ENCODE assay signal across 23 cellular contexts in genomic region chr5:35877655-35878054, GRCh38. TPM values are rescaled to one million over a fixed set of nuclear protein-coding genes. Genes with fewer than 3 reads are reported as not detected.
DNase-seq lines count a peak whose midpoint lies in the region; ATAC-seq and TF ChIP-seq lines count a peak whose summit lies in the region.
"Had no signal": no experiment of that assay in that cellular context is flagged by ENCODE, and none has a peak within 500 bp of the region (broad histone marks: within the 10 kb centered on the region; RNA-seq: fewer than 3 reads in every experiment).

No MANE protein-coding gene starts in this region.

- H3K9me3 Mint-ChIP-seq in activated CD4-positive, alpha-beta T cell treated with anti-CD3 and anti-CD28 coated beads, Interleukin-2, amount 10 ng/mL, durations not matched to agents 24 days and 14 days: peaks cover 7% of the 10 kb centered on the region
- H3K9me3 Mint-ChIP-seq in activated T-helper 2 cell treated with anti-CD3 and anti-CD28 coated beads, Interferon-gamma antibody, Interleukin-2, Interleukin-4, amounts not matched to agents 10 μg/mL and 5 μg/mL and 100 μg/mL, durations not matched to agents 14 hours and 24 hours and 36 hours: no peaks in the 10 kb centered on the region
- H3K9me3 Mint-ChIP-seq in naive thymus-derived CD4-positive, alpha-beta T cell: peaks cover 0 to 6% (median 1%) of the 10 kb centered on the region in 11 donors
- H3K9me3 Mint-ChIP-seq: neural progenitor cell had no signal

- no peaks in the 10 kb centered on the region for H4K20me1 ChIP-seq in KMS-11 (ENCODE audit: insufficient read depth)

- CTCF ChIA-PET in naive thymus-derived CD4-positive, alpha-beta T cell (lab: Charles Lee): no interaction called here

- POLR2A ChIA-PET in naive thymus-derived CD4-positive, alpha-beta T cell (lab: Charles Lee): interaction anchor here (1.0 kb wide), 1 partner anchor 15 kb away, joined by 10 read pairs; no protein-coding TSS in a partner anchor

- TF ChIP-seq CTCF in KMS-11 (conservative IDR thresholded peaks at IDR 0.05; ENCODE audit: low read depth, low read length) (no peak), body of pancreas (IDR thresholded peaks at IDR 0.05) (no peak)

- H3K27me3 ChIP-seq in KMS-11 (ENCODE audit: insufficient read depth, low read depth) (no peaks in the 10 kb centered on the region), body of pancreas (no peaks in the 10 kb centered on the region)
- H3K27me3 ChIP-seq in naive thymus-derived CD4-positive, alpha-beta T cell (ENCODE audit: control insufficient read depth in 2 of 2, insufficient read depth in 2 of 2, low read length in 2 of 2): no peaks in the 10 kb centered on the region
- H3K27me3 ChIP-seq: neural progenitor cell, uterus had no signal

- no peaks in the 10 kb centered on the region for H3K36me3 ChIP-seq in KMS-11 (ENCODE audit: insufficient read depth)
- H3K36me3 ChIP-seq in naive thymus-derived CD4-positive, alpha-beta T cell (ENCODE audit: control insufficient read depth in 2 of 3, insufficient read depth in 3 of 3, low read length in 3 of 3): peaks cover 46 to 57% (median 49%) of the 10 kb centered on the region in 3 experiments
- H3K36me3 ChIP-seq in body of pancreas (replicated peaks in 1 of 2; ENCODE audit: insufficient read depth in 1 of 2, low read depth in 2 of 2): no peaks in the 10 kb centered on the region
- H3K36me3 ChIP-seq: neural progenitor cell, uterus had no signal

- TF ChIP-seq POLR2A in body of pancreas (IDR thresholded peaks at IDR 0.05): no peak

- H3K27ac ChIP-seq in KMS-11: no peak overlapping the region
- H3K27ac ChIP-seq in naive thymus-derived CD4-positive, alpha-beta T cell (ENCODE audit: low read depth, low read length): no peak overlapping the region
- H3K27ac ChIP-seq in body of pancreas: no peak overlapping the region
- H3K27ac ChIP-seq: A549, neural progenitor cell, uterus, VCaP had no signal

- no peak overlapping the region for H3K4me3 Mint-ChIP-seq in activated CD4-positive, alpha-beta T cell treated with anti-CD3 and anti-CD28 coated beads, Interleukin-2, amount 10 ng/mL, durations not matched to agents 24 days and 14 days
- no peak overlapping the region for H3K4me3 Mint-ChIP-seq in activated T-helper 2 cell treated with anti-CD3 and anti-CD28 coated beads, Interferon-gamma antibody, Interleukin-2, Interleukin-4, amounts not matched to agents 10 μg/mL and 5 μg/mL and 100 μg/mL, durations not matched to agents 14 hours and 24 hours and 36 hours (ENCODE audit: low read depth)
- peak overlapping the region; percentile 28 to 73 (median 42) for H3K4me3 Mint-ChIP-seq in naive thymus-derived CD4-positive, alpha-beta T cell
- H3K4me3 Mint-ChIP-seq: neural progenitor cell had no signal

- no peak overlapping the region for H3K9ac ChIP-seq in KMS-11
- H3K9ac ChIP-seq: neural progenitor cell had no signal

- H3K36me3 Mint-ChIP-seq in activated CD4-positive, alpha-beta T cell treated with anti-CD3 and anti-CD28 coated beads, Interleukin-2, amount 10 ng/mL, durations not matched to agents 24 days and 14 days (ENCODE audit: low read depth): peaks cover 89% of the 10 kb centered on the region
- peaks cover 92% of the 10 kb centered on the region for H3K36me3 Mint-ChIP-seq in activated T-helper 2 cell treated with anti-CD3 and anti-CD28 coated beads, Interferon-gamma antibody, Interleukin-2, Interleukin-4, amounts not matched to agents 10 μg/mL and 5 μg/mL and 100 μg/mL, durations not matched to agents 14 hours and 24 hours and 36 hours (ENCODE audit: low read depth)
- H3K36me3 Mint-ChIP-seq in naive thymus-derived CD4-positive, alpha-beta T cell: peaks cover 43 to 87% (median 71%) of the 10 kb centered on the region in 5 donors
- H3K36me3 Mint-ChIP-seq: neural progenitor cell had no signal

- no peak overlapping the region for H2AFZ ChIP-seq in KMS-11 (ENCODE audit: low read depth)
- H2AFZ ChIP-seq: neural progenitor cell had no signal

- H3K4me3 ChIP-seq in KMS-11 (IDR thresholded peaks at IDR 0.05; ENCODE audit: insufficient read depth, low read depth, low read length) (no peak overlapping the region), body of pancreas (no peak overlapping the region)
- no peak overlapping the region for H3K4me3 ChIP-seq in naive thymus-derived CD4-positive, alpha-beta T cell (ENCODE audit: low read length)
- H3K4me3 ChIP-seq: A549, neural progenitor cell, uterus had no signal

- no peaks in the 10 kb centered on the region for H3K9me3 ChIP-seq in naive thymus-derived CD4-positive, alpha-beta T cell (ENCODE audit: control insufficient read depth in 2 of 3, low read length in 3 of 3)
- no peaks in the 10 kb centered on the region for H3K9me3 ChIP-seq in body of pancreas
- H3K9me3 ChIP-seq: A549, Caco-2, uterus had no signal

- peaks cover 48% of the 10 kb centered on the region for H3K4me1 ChIP-seq in KMS-11 (ENCODE audit: low read depth, poor library complexity, severe bottlenecking)
- peaks cover 29 to 62% of the 10 kb centered on the region in 2 donors for H3K4me1 ChIP-seq in naive thymus-derived CD4-positive, alpha-beta T cell (ENCODE audit: control insufficient read depth in 2 of 2, insufficient read depth in 2 of 2, low read length in 2 of 2)
- H3K4me1 ChIP-seq in body of pancreas: no peaks in the 10 kb centered on the region
- H3K4me1 ChIP-seq: A549, Caco-2, neural progenitor cell, uterus had no signal

- 70 to 94% methylated on average over 2 of the region's 2 CpGs for WGBS in body of pancreas, 2 donors

- ATAC-seq in naive thymus-derived CD4-positive, alpha-beta T cell: no peak
- ATAC-seq in body of pancreas: no peak
- ATAC-seq in GM19395 (IDR thresholded peaks at IDR 0.05; ENCODE audit: unreplicated experiment): no peak
- ATAC-seq: A549 had no signal

- H3K4me1 Mint-ChIP-seq in activated CD4-positive, alpha-beta T cell treated with anti-CD3 and anti-CD28 coated beads, Interleukin-2, amount 10 ng/mL, durations not matched to agents 24 days and 14 days: peaks cover 54% of the 10 kb centered on the region
- peaks cover 48% of the 10 kb centered on the region for H3K4me1 Mint-ChIP-seq in activated T-helper 2 cell treated with anti-CD3 and anti-CD28 coated beads, Interferon-gamma antibody, Interleukin-2, Interleukin-4, amounts not matched to agents 10 μg/mL and 5 μg/mL and 100 μg/mL, durations not matched to agents 14 hours and 24 hours and 36 hours (ENCODE audit: low read depth)
- H3K4me1 Mint-ChIP-seq in naive thymus-derived CD4-positive, alpha-beta T cell: peaks cover 54 to 99% (median 96%) of the 10 kb centered on the region in 7 donors

- H3K27ac Mint-ChIP-seq in activated CD4-positive, alpha-beta T cell treated with anti-CD3 and anti-CD28 coated beads, Interleukin-2, amount 10 ng/mL, durations not matched to agents 24 days and 14 days: peak overlapping the region; percentile 74
- H3K27ac Mint-ChIP-seq in activated T-helper 2 cell treated with anti-CD3 and anti-CD28 coated beads, Interferon-gamma antibody, Interleukin-2, Interleukin-4, amounts not matched to agents 10 μg/mL and 5 μg/mL and 100 μg/mL, durations not matched to agents 14 hours and 24 hours and 36 hours: peak overlapping the region; percentile 7
- peak overlapping the region; percentile 24 to 87 (median 78) for H3K27ac Mint-ChIP-seq in naive thymus-derived CD4-positive, alpha-beta T cell

- no peaks in the 10 kb centered on the region for H3K27me3 Mint-ChIP-seq in activated CD4-positive, alpha-beta T cell treated with anti-CD3 and anti-CD28 coated beads, Interleukin-2, amount 10 ng/mL, durations not matched to agents 24 days and 14 days
- H3K27me3 Mint-ChIP-seq in activated T-helper 2 cell treated with anti-CD3 and anti-CD28 coated beads, Interferon-gamma antibody, Interleukin-2, Interleukin-4, amounts not matched to agents 10 μg/mL and 5 μg/mL and 100 μg/mL, durations not matched to agents 14 hours and 24 hours and 36 hours (ENCODE audit: low read depth): no peaks in the 10 kb centered on the region
- H3K27me3 Mint-ChIP-seq in naive thymus-derived CD4-positive, alpha-beta T cell: no peaks in the 10 kb centered on the region

- intact Hi-C loops in activated CD4-positive, alpha-beta T cell treated with anti-CD3 and anti-CD28 coated beads, Interleukin-2, amount 10 ng/mL, durations not matched to agents 24 days and 14 days (cut with micrococcal nuclease): loop anchor here (2.0 kb wide), 1 partner anchor 15 kb away; no protein-coding TSS in a partner anchor
- intact Hi-C loops in activated T-helper 2 cell treated with anti-CD3 and anti-CD28 coated beads, Interferon-gamma antibody, Interleukin-2, Interleukin-4, amounts not matched to agents 10 μg/mL and 5 μg/mL and 100 μg/mL, durations not matched to agents 14 hours and 24 hours and 36 hours (cut with micrococcal nuclease): no loop called here
- intact Hi-C loops in naive thymus-derived CD4-positive, alpha-beta T cell (cut with micrococcal nuclease): no loop called here
- intact Hi-C loops in body of pancreas (cut with DNase I): no loop called here

- H3K4me2 ChIP-seq in KMS-11: peak overlapping the region; percentile 19; the same call in 1 of the 2 replicates
- H3K4me2 ChIP-seq: A549, neural progenitor cell had no signal

- H3K79me2 ChIP-seq in KMS-11 (ENCODE audit: insufficient read depth, low read depth): no peaks in the 10 kb centered on the region

- no peak for DNase-seq in activated CD4-positive, alpha-beta T cell treated with anti-CD3 and anti-CD28 coated beads, Interleukin-2, amount 10 ng/mL, durations not matched to agents 24 days and 14 days
- DNase-seq in activated CD4-positive, alpha-beta T cell treated with anti-CD3 and anti-CD28 coated beads for 48 hours: no peak
- no peak for DNase-seq in activated T-helper 2 cell treated with anti-CD3 and anti-CD28 coated beads, Interferon-gamma antibody, Interleukin-2, Interleukin-4, amounts not matched to agents 10 μg/mL and 5 μg/mL and 100 μg/mL, durations not matched to agents 14 hours and 24 hours and 36 hours (ENCODE audit: low spot score)
- no peak for DNase-seq in naive thymus-derived CD4-positive, alpha-beta T cell
- DNase-seq in UCSD-AML1 (lab: John Stamatoyannopoulos, UW; ENCODE audit: unreplicated experiment) (no peak), body of pancreas (no peak)
- DNase-seq: activated CD8-positive, alpha-beta memory T cell treated with anti-CD3 and anti-CD28 coated beads, Interleukin-2, amount 50 U/mL, for 4 hours; amygdala; Caco-2; hippocampal formation; Kasumi-1; kidney; mesendoderm; NCI-H1417; NCI-H2171; NCI-H748 treated with DMSO at 0.1 percent for 48 hours; stimulated activated naive CD4-positive, alpha-beta T cell treated with Interleukin-2 at 50 U/mL for 16 hours; uterus had no signal

RNA-seq across cellular contexts. Expression of gene IL7R, which starts 21.0 kb away (rescaled TPM):
- 57.7 and 64.1 TPM in 2 replicates for total RNA-seq in activated CD4-positive, alpha-beta T cell treated with anti-CD3 and anti-CD28 coated beads, Interleukin-2, amount 10 ng/mL, durations not matched to agents 24 days and 14 days
- total RNA-seq in activated T-helper 2 cell treated with anti-CD3 and anti-CD28 coated beads, Interferon-gamma antibody, Interleukin-2, Interleukin-4, amounts not matched to agents 10 μg/mL and 5 μg/mL and 100 μg/mL, durations not matched to agents 14 hours and 24 hours and 36 hours: 60.9 and 66.9 TPM in 2 replicates
- total RNA-seq in naive thymus-derived CD4-positive, alpha-beta T cell: 1,000 to 10,000 TPM in 2 of 5 experiments, 100 to 1,000 TPM in 3; 341 to 1,298 (median 608) TPM
- 100 to 1,000 TPM; 690 to 965 TPM for polyA plus RNA-seq in naive thymus-derived CD4-positive, alpha-beta T cell
- 10 to 100 TPM; 13.5 to 27.0 TPM for total RNA-seq in body of pancreas
- total RNA-seq: Caco-2 had no signal

Comparison
In these comparisons a context has a peak if more than half of its experiments do, and no peak if none do; other contexts are left out.
1. H3K27ac Mint-ChIP-seq: peak in every context shown above with its lines; median percentile 78 in naive thymus-derived CD4-positive, alpha-beta T cell; 74 in activated CD4-positive, alpha-beta T cell treated with anti-CD3 and anti-CD28 coated beads, Interleukin-2, amount 10 ng/mL, durations not matched to agents 24 days and 14 days; 7 in activated T-helper 2 cell treated with anti-CD3 and anti-CD28 coated beads, Interferon-gamma antibody, Interleukin-2, Interleukin-4, amounts not matched to agents 10 μg/mL and 5 μg/mL and 100 μg/mL, durations not matched to agents 14 hours and 24 hours and 36 hours.
2. H3K4me3 Mint-ChIP-seq: peak in naive thymus-derived CD4-positive, alpha-beta T cell (10 of 10); none in activated CD4-positive, alpha-beta T cell treated with anti-CD3 and anti-CD28 coated beads, Interleukin-2, amount 10 ng/mL, durations not matched to agents 24 days and 14 days (single experiment) and activated T-helper 2 cell treated with anti-CD3 and anti-CD28 coated beads, Interferon-gamma antibody, Interleukin-2, Interleukin-4, amounts not matched to agents 10 μg/mL and 5 μg/mL and 100 μg/mL, durations not matched to agents 14 hours and 24 hours and 36 hours (single experiment).